Comparison of ENCODE assay signal across 9 cellular contexts in the genomic region with DNA sequence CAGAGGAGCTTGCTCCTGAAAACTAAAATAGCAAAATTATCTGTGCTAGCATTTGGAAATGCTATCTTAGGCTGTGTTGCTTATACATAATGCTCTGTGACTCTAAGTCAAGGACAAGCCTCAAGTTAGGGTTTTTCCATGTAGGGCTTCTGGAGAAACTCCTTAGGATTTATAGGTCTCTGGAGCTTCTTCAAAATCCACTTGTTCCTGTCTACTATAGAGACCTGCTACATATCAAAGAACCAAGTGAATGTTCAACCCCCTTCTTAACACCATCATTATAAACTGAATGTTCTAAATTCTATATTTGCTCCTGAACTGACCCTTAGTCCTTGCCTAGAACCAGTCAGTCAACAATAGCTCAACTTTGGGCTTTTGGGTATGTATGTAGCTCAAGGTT.
"Had no signal": no experiment of that assay in that cellular context is flagged by ENCODE, and none has a peak within 500 bp of the region (broad histone marks: within the 10 kb centered on the region; RNA-seq: fewer than 3 reads in every experiment).

No MANE protein-coding gene starts in this region.

- H3K27ac ChIP-seq: GM23248 had no signal

- H3K4me1 ChIP-seq: HAP-1 had no signal

- ATAC-seq: GM23338, HCT116 had no signal

- H3K36me3 ChIP-seq: HAP-1 had no signal

- H3K9me3 ChIP-seq: HAP-1 had no signal

- H3K4me3 ChIP-seq: GM23248, GM23338, HAP-1 had no signal

- DNase-seq: GM23248, GOT3, H7, H9, HCEC 1CT, HFFc6 had no signal
